8 cellular contexts compared by ENCODE assay signal in the genomic region with DNA sequence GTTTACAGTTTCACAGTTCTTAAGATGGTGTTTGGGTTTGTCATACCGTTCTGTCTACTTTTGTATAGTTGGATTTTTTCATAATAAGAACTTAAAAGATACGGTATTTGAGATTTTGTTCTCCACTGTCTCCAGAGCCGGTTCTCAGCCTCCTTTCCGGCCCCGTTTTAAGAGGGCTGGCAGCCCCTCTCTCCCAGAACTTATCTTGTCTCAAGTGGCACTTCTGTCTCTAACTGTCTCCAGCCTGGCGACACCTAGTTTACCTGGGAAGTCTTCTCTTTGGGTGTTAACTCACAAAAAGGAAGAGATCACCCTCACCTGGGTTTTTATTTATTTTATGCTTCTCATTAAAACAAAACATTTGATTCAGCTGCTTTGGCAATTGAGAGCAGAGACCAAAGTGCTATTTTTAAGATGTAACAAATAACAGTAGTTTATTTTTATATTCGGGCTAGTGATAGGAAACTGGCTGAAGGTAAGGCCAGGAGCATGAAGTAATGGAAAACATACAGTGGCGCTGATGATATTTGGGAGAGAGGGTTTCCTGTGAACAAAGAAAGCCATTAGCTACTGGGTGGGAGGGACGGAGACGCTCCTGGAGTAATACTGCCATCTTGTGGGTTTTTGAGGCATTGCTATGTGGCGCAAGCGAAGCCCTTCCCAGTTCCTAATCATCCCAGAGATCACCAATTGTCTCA. TPM values are rescaled to one million over a fixed set of nuclear protein-coding genes. Genes with fewer than 3 reads are reported as not detected.
A peak's percentile ranks its signal among the peaks of the same experiment; 100 is the strongest.
DNase-seq lines count a peak whose midpoint lies in the region; ATAC-seq and TF ChIP-seq lines count a peak whose summit lies in the region.

No MANE protein-coding gene starts in this region.

- no peaks in the 10 kb centered on the region for H3K9me3 ChIP-seq in lower lobe of right lung

- peak overlapping the region; percentile 13 to 84 for H3K4me3 Mint-ChIP-seq in CD14-positive monocyte

- peaks cover 10% of the 10 kb centered on the region for H3K4me1 ChIP-seq in lower lobe of right lung

- DNase-seq in CD14-positive monocyte (ENCODE audit: low spot score) = no peak
- DNase-seq in NCI-H345 treated with DMSO at 0.1 percent for 48 hours (lab: John Stamatoyannopoulos, UW; ENCODE audit: unreplicated experiment) = peak; percentile 87
- peak; percentile 66 for DNase-seq in activated CD4-positive, alpha-beta T cell treated with anti-CD3 and anti-CD28 coated beads for 48 hours
- peak in 8 of 10 donors; percentile 46 to 78 (median 69) for DNase-seq in dorsolateral prefrontal cortex
- no peak for DNase-seq in lower lobe of right lung
- peak; percentile 35 for DNase-seq in stimulated activated CD8-positive, alpha-beta memory T cell treated with anti-CD3 and anti-CD28 coated beads, Interleukin-12 subunit alpha, Interleukin-12 subunit beta, amount 100 ng/mL, for 1 hour (ENCODE audit: low read depth)

- TF ChIP-seq CTCF in CD14-positive monocyte (IDR thresholded peaks at IDR 0.05) (peak; percentile 98), dorsolateral prefrontal cortex (IDR thresholded peaks at IDR 0.05 in 54 of 56, conservative IDR thresholded peaks at IDR 0.05 in 2 of 56; ENCODE audit: low read depth in 1 of 56, partially characterized antibody in 56 of 56) (peak in 55 of 56 donors; percentile 64 to 99 (median 95)), lower lobe of right lung (IDR thresholded peaks at IDR 0.05) (peak; percentile 96)

- peaks cover 0 to 2% (median 0%) of the 10 kb centered on the region in 7 donors for H3K9me3 Mint-ChIP-seq in CD14-positive monocyte

- no peaks in the 10 kb centered on the region for H3K36me3 ChIP-seq in lower lobe of right lung

- no peaks in the 10 kb centered on the region for H3K36me3 Mint-ChIP-seq in CD14-positive monocyte

- intact Hi-C loops in CD14-positive monocyte (cut with micrococcal nuclease) (loop anchor here (5.0 to 10.0 kb wide), 3 partner anchors 1200 to 1645 kb away; no protein-coding TSS in a partner anchor), dorsolateral prefrontal cortex (cut with DNase I) (loop anchor here (10.0 kb wide), 2 partner anchors 52 to 1642 kb away; partner anchors contain the start of gene ACER2 (in 1 of the 2)), lower lobe of right lung (cut with DNase I) (no loop called here)

- H3K27me3 ChIP-seq in dorsolateral prefrontal cortex (no peaks in the 10 kb centered on the region), lower lobe of right lung (ENCODE audit: low read depth) (no peaks in the 10 kb centered on the region)

- no peak overlapping the region for H3K27ac Mint-ChIP-seq in CD14-positive monocyte

- H3K4me1 Mint-ChIP-seq in CD14-positive monocyte = peaks cover 10% of the 10 kb centered on the region

- peaks cover 0 to 6% (median 0%) of the 10 kb centered on the region in 3 donors for H3K27me3 Mint-ChIP-seq in CD14-positive monocyte (ENCODE audit: low read depth in 3 of 3)

- H3K4me3 ChIP-seq in dorsolateral prefrontal cortex = peak overlapping the region in 57 of 59 donors; percentile 8 to 72 (median 44)
- H3K4me3 ChIP-seq in lower lobe of right lung = peak overlapping the region; percentile 21

- ATAC-seq in GM19043 (IDR thresholded peaks at IDR 0.05; ENCODE audit: low read depth, unreplicated experiment) (peak; percentile 79), HG03354 (IDR thresholded peaks at IDR 0.05; ENCODE audit: poor library complexity, severe bottlenecking, unreplicated experiment) (peak; percentile 85), lower lobe of right lung (peak; percentile 96)

- H3K27ac ChIP-seq in dorsolateral prefrontal cortex = peak overlapping the region in 24 of 59 donors; percentile 1 to 78 (median 22)
- peak overlapping the region; percentile 14 for H3K27ac ChIP-seq in lower lobe of right lung

RNA-seq across cellular contexts. Expression of gene ACER2, which starts 48.3 kb away (rescaled TPM):
- under 1 TPM in 1 of 2 donors, not detected in 1; 0.17 TPM for polyA plus RNA-seq in CD14-positive monocyte
- total RNA-seq in dorsolateral prefrontal cortex = 10 to 100 TPM in 39 of 120 experiments, 1 to 10 TPM in 81; 4.6 to 16.6 (median 8.6) TPM
- 5.9 TPM for total RNA-seq in lower lobe of right lung

Comparison
In these comparisons a context has a peak if more than half of its experiments do, and no peak if none do; other contexts are left out.
1. DNase-seq: peak in NCI-H345 treated with DMSO at 0.1 percent for 48 hours (single experiment), activated CD4-positive, alpha-beta T cell treated with anti-CD3 and anti-CD28 coated beads for 48 hours (single experiment), dorsolateral prefrontal cortex (8 of 10) and stimulated activated CD8-positive, alpha-beta memory T cell treated with anti-CD3 and anti-CD28 coated beads, Interleukin-12 subunit alpha, Interleukin-12 subunit beta, amount 100 ng/mL, for 1 hour (single experiment); none in CD14-positive monocyte (single experiment) and lower lobe of right lung (single experiment).
2. Peak in every context shown above with its lines, with median percentiles within 50 percentile points of each other: CTCF ChIP-seq and ATAC-seq.